8 cellular contexts compared by ENCODE assay signal in the genomic region with DNA sequence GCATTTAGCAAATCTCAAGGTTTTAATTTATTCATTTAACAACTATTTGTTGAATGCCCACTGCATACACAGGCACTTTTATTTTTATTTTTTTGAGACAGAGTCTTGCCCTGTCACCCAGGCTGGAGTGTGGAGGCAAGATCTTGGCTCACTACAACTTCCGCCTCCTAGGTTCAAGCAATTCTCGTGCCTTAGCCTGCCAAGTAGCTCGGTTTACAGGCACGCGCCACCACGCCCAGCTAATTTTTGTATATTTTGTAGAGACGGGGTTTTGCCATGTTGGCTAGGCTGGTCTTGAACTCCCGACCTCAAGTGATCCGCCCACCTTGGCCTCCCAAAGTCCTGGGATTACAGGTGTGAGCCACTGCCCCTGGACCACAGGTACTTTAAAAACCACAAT.
DNase-seq lines count a peak whose midpoint lies in the region; ATAC-seq, FAIRE-seq and TF ChIP-seq lines count a peak whose summit lies in the region.
"Not testable (repeated sequence)": the region's sequence is repeated elsewhere in the genome, so short reads cannot be mapped to it uniquely, and the experiment has no call there.

No MANE protein-coding gene starts in this region.

- CTCF ChIA-PET in A549 (lab: Yijun Ruan, JAX); PC-3 (lab: Charles Lee); MCF 10A (lab: Yijun Ruan, JAX): not testable (repeated sequence)

- not testable (repeated sequence) for H3K9me3 ChIP-seq in A549; PC-3 (ENCODE audit: low read length); left lung; mucosa of descending colon

- not testable (repeated sequence) for H3K9ac ChIP-seq in PC-3 (ENCODE audit: low read length)

- not testable (repeated sequence) for H2AFZ ChIP-seq in PC-3 (ENCODE audit: low read length)

- POLR2A ChIA-PET in A549 (lab: Yijun Ruan, JAX); PC-3 (lab: Charles Lee; ENCODE audit: unreplicated experiment); MCF 10A (lab: Yijun Ruan, JAX): not testable (repeated sequence)

- H3K4me2 ChIP-seq in A549 = peak overlapping the region; percentile 23; the same call in 1 of the 3 replicates
- H3K4me2 ChIP-seq in PC-3 (ENCODE audit: low read length) = not testable (repeated sequence)

- H3K79me2 ChIP-seq in PC-3 (ENCODE audit: low read length) = not testable (repeated sequence)

- not testable (repeated sequence) for H3K36me3 Mint-ChIP-seq in MCF 10A (ENCODE audit: insufficient read depth, unreplicated experiment)

- DNase-seq in A549 (ENCODE audit: low read depth in 1 of 2, low spot score in 1 of 2); PC-3: not testable (repeated sequence)
- DNase-seq in H4 (ENCODE audit: low spot score) (peak; percentile 23), MCF 10A (ENCODE audit: unreplicated experiment) (peak; percentile 12), choroid plexus epithelial cell (ENCODE audit: low read depth) (peak; percentile 19), fibroblast of pulmonary artery (ENCODE audit: low read depth) (peak; percentile 26), left lung (peak; percentile 26 to 35), mucosa of descending colon (peak in 2 of 3 donors; percentile 19 to 31)

- ATAC-seq in A549, PC-3, left lung, mucosa of descending colon: not testable (repeated sequence)

- not testable (repeated sequence) for H3K27me3 ChIP-seq in PC-3 (ENCODE audit: low read length); left lung

- not testable (repeated sequence) for H3F3A ChIP-seq in PC-3 (ENCODE audit: low read length, unreplicated experiment)

- not testable (repeated sequence) for TF ChIP-seq POLR2A in A549 (IDR thresholded peaks at IDR 0.05; ENCODE audit: low read length)

- TF ChIP-seq RAD21 in A549 (conservative IDR thresholded peaks at IDR 0.05 in 1 of 2, IDR thresholded peaks at IDR 0.05 in 1 of 2) = not testable (repeated sequence)

- BruUV-seq in PC-3 (replicated peaks; lab: Mats Ljungman, UMichigan) (TSS peak; percentile 17), MCF 10A (replicated peaks; lab: Mats Ljungman, UMichigan) (TSS peak; percentile 29)

- H3K27ac Mint-ChIP-seq in MCF 10A (ENCODE audit: low read depth, unreplicated experiment) = not testable (repeated sequence)

- H4K20me1 ChIP-seq in PC-3 (ENCODE audit: low read length) = not testable (repeated sequence)

- 85% methylated on average over 9 of the region's 9 CpGs for WGBS in A549 (ENCODE audit: missing lambda C conversion rate)

- H3K4me3 Mint-ChIP-seq in MCF 10A (ENCODE audit: unreplicated experiment) = not testable (repeated sequence)

- H3K4me1 Mint-ChIP-seq in MCF 10A (ENCODE audit: insufficient read depth, unreplicated experiment) = not testable (repeated sequence)

- H3K27ac ChIP-seq in A549 = peak overlapping the region; percentile 53 to 63; a peak in 4 of 6 replicates
- not testable (repeated sequence) for H3K27ac ChIP-seq in PC-3 (ENCODE audit: low read length); left lung

- H3K9me3 Mint-ChIP-seq in MCF 10A (ENCODE audit: unreplicated experiment) = not testable (repeated sequence)

- H3K36me3 ChIP-seq in PC-3 (ENCODE audit: low read depth, low read length); mucosa of descending colon (ENCODE audit: low read depth): not testable (repeated sequence)
- peaks cover 0 to 16% of the 10 kb centered on the region in 2 donors for H3K36me3 ChIP-seq in left lung

- H3K4me1 ChIP-seq in A549; PC-3 (ENCODE audit: insufficient read depth, low read length); left lung; mucosa of descending colon (ENCODE audit: low read depth): not testable (repeated sequence)

- intact Hi-C loops in PC-3 (cut with micrococcal nuclease); MCF 10A (cut with micrococcal nuclease); left lung (cut with DNase I); mucosa of descending colon (cut with DNase I, micrococcal nuclease): not testable (repeated sequence)

- H3K4me3 ChIP-seq in A549; PC-3 (ENCODE audit: low read length); choroid plexus epithelial cell (ENCODE audit: low read depth, low read length); fibroblast of pulmonary artery (replicated peaks; ENCODE audit: low read depth, low read length); left lung; mucosa of descending colon: not testable (repeated sequence)

- TF ChIP-seq CTCF in A549 (IDR thresholded peaks at IDR 0.05); PC-3 (conservative IDR thresholded peaks at IDR 0.05; ENCODE audit: low read depth, low read length); MCF 10A (IDR thresholded peaks at IDR 0.05; ENCODE audit: unreplicated experiment); choroid plexus epithelial cell (conservative IDR thresholded peaks at IDR 0.05; ENCODE audit: low read depth, low read length); fibroblast of pulmonary artery (IDR thresholded peaks at IDR 0.05; ENCODE audit: low read length, missing control alignments); left lung (IDR thresholded peaks at IDR 0.05); mucosa of descending colon (IDR thresholded peaks at IDR 0.05): not testable (repeated sequence)

- not testable (repeated sequence) for TF ChIP-seq EP300 in A549 (IDR thresholded peaks at IDR 0.05)

- FAIRE-seq in A549 (lab: Jason Lieb, UNC) = not testable (repeated sequence)

- H3K27me3 Mint-ChIP-seq in MCF 10A (ENCODE audit: insufficient read depth, unreplicated experiment) = not testable (repeated sequence)

- H3K9me2 ChIP-seq in PC-3 (replicated peaks; ENCODE audit: low read length) = not testable (repeated sequence)
